In the genomic region with DNA sequence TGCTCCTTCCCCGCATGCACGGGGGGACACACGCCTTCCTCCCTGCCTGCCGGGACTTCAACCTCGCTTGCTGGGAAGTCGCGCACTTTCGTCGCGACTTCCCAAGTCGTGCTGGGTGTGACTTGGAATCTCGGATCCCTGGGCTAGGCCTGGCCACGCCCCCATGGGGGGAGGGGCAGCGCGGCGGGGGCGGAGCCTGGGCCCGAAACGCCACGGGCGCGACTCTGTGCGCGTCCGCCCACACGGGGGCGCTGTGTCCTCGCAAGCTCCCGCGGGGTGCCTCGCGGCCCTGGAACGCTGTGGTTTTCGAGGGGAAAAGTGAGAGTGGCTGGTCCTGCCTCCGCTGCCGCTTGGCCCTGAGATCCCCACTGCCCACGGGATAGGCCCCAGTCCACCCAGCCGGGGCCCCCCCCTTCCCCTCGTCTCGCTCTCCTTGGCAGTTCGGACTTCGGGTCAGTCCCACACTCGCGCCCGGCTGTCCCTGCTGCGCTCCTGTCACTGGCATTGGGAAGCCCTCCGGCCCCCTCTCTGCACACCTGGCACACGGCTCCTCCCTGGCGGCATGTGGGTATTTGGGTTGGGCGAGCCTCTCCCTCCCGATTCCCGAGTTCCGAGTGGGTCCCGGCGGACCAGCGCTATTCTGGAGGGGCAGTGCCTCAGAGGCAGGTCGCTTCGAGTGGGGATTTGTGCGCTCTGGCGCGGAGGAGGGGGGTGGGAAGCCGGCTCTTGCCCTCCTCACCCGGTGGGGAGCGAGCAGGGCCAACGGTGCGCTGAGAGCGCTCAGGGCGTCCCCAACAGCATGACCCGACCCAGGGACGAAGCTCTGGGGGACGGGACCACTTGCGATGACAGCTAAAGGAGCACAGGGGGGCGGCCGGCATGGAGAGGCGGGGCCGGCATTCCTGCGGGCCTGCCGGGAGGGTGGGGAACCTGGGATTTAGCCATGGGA, we compare ENCODE assay signal across 8 cellular contexts. TPM values are rescaled to one million over a fixed set of nuclear protein-coding genes. Genes with fewer than 3 reads are reported as not detected.
DNase-seq lines count a peak whose midpoint lies in the region; ATAC-seq, FAIRE-seq and TF ChIP-seq lines count a peak whose summit lies in the region.

No MANE protein-coding gene starts in this region.

- CTCF ChIA-PET in activated B cell treated with CpG ODN at 0.5 μM for 24 hours (lab: Charles Lee): interaction anchor here (1.2 to 2.1 kb wide), 3 partner anchors 19 to 58 kb away, joined by 4 to 7 read pairs (median 5); a partner anchor contains a TSS

- H3K36me3 Mint-ChIP-seq in activated B cell treated with CpG ODN at 0.5 μM for 24 hours (ENCODE audit: low read depth): peaks cover 31% of the 10 kb centered on the region

- peaks cover 13% of the 10 kb centered on the region for H3K4me1 Mint-ChIP-seq in activated B cell treated with CpG ODN at 0.5 μM for 24 hours

- POLR2A ChIA-PET in activated B cell treated with CpG ODN at 0.5 μM for 24 hours (lab: Charles Lee): interaction anchor here (1.4 kb wide), 1 partner anchor 48 kb away, joined by 7 read pairs; a partner anchor contains a TSS

- no peak overlapping the region for H3K27ac Mint-ChIP-seq in activated B cell treated with CpG ODN at 0.5 μM for 24 hours

- H3K27me3 ChIP-seq in bronchial epithelial cell (ENCODE audit: control insufficient read depth, insufficient read depth, low read length) (no peaks in the 10 kb centered on the region), small intestine (ENCODE audit: control insufficient read depth in 2 of 2, insufficient read depth in 2 of 2, low read length in 2 of 2) (no peaks in the 10 kb centered on the region)

- no peaks in the 10 kb centered on the region for H3K9me3 Mint-ChIP-seq in activated B cell treated with CpG ODN at 0.5 μM for 24 hours

- no peaks in the 10 kb centered on the region for H3K9me3 ChIP-seq in small intestine (ENCODE audit: control insufficient read depth, low read depth)

- WGBS in small intestine, 3 donors: 2 to 5% (median 3%) methylated on average over 48 to 78 of the region's 78 CpGs

- peak; percentile 48 for TF ChIP-seq CTCF in activated B cell treated with CpG ODN at 0.5 μM for 24 hours (IDR thresholded peaks at IDR 0.05)
- TF ChIP-seq CTCF in bronchial epithelial cell (IDR thresholded peaks at IDR 0.05; ENCODE audit: insufficient read depth, low read length, severe bottlenecking): peak; percentile 97

- no peaks in the 10 kb centered on the region for H3K27me3 Mint-ChIP-seq in activated B cell treated with CpG ODN at 0.5 μM for 24 hours

- peak overlapping the region in 1 of 2 donors; percentile 68 for H3K27ac ChIP-seq in small intestine (ENCODE audit: low read depth in 1 of 2, low read length in 1 of 2)

- H3K4me1 ChIP-seq in small intestine (ENCODE audit: control insufficient read depth in 2 of 2, insufficient read depth in 1 of 2, low read depth in 1 of 2, low read length in 1 of 2): peaks cover 0 to 2% of the 10 kb centered on the region in 2 donors

- H3K4me3 ChIP-seq in bronchial epithelial cell (ENCODE audit: low read depth, low read length) (peak overlapping the region; percentile 42), small intestine (ENCODE audit: low read depth in 1 of 2, low read length in 2 of 2) (peak overlapping the region; percentile 17 to 57)

- FAIRE-seq in bronchial epithelial cell (lab: Jason Lieb, UNC) (no peak), small intestine (lab: Jason Lieb, UNC) (no peak)

- intact Hi-C loops in activated B cell treated with CpG ODN at 0.5 μM for 24 hours (cut with micrococcal nuclease): loop anchor here (1.0 to 5.0 kb wide), 6 partner anchors 23 to 1093 kb away; a partner anchor contains a TSS

- peak overlapping the region; percentile 79 for H3K4me3 Mint-ChIP-seq in activated B cell treated with CpG ODN at 0.5 μM for 24 hours

- ATAC-seq in GM19438 (IDR thresholded peaks at IDR 0.05; ENCODE audit: low read depth, unreplicated experiment): peak; percentile 61
- peak; percentile 88 for ATAC-seq in activated B cell treated with CpG ODN at 0.5 μM for 24 hours (ENCODE audit: low read depth)
- no peak for ATAC-seq in HG03457 (IDR thresholded peaks at IDR 0.05; ENCODE audit: unreplicated experiment)

- H3K36me3 ChIP-seq in bronchial epithelial cell (ENCODE audit: control insufficient read depth, insufficient read depth, low read length) (peaks cover 11% of the 10 kb centered on the region), small intestine (ENCODE audit: control insufficient read depth in 2 of 2, insufficient read depth in 2 of 2, low read length in 2 of 2) (peaks cover 2 to 10% of the 10 kb centered on the region in 2 donors)

- peak; percentile 53 to 61 for DNase-seq in AML-193 (lab: John Stamatoyannopoulos, UW)
- DNase-seq in Kasumi-1 (lab: John Stamatoyannopoulos, UW): peak; percentile 75 to 76
- peak; percentile 93 for DNase-seq in activated B cell treated with CpG ODN at 0.5 μM for 24 hours
- DNase-seq in bronchial epithelial cell (ENCODE audit: low read depth): peak; percentile 77
- peak; percentile 92 for DNase-seq in iPS-NIHi7 (ENCODE audit: extremely low spot score)
- DNase-seq in small intestine: peak; percentile 87

RNA-seq across cellular contexts. Expression of a gene that starts 23.6 kb away (rescaled TPM):
- total RNA-seq in activated B cell treated with CpG ODN at 0.5 μM for 24 hours (83.2 and 84.0 TPM in 2 replicates), bronchial epithelial cell (202 and 256 TPM in 2 replicates)
- polyA plus RNA-seq in small intestine: 100 to 1,000 TPM in 1 of 3 donors, 10 to 100 TPM in 2; 52.1 to 183 (median 57.8) TPM

RNA-seq across cellular contexts. Expression of a gene that starts 47.8 kb away (rescaled TPM):
- total RNA-seq in activated B cell treated with CpG ODN at 0.5 μM for 24 hours (44.8 and 46.6 TPM in 2 replicates), bronchial epithelial cell (47.6 and 60.8 TPM in 2 replicates)
- 10 to 100 TPM in 1 of 3 donors, 1 to 10 TPM in 2; 7.6 to 40.4 (median 9.7) TPM for polyA plus RNA-seq in small intestine
